ENCODE assay signal across 8 cellular contexts in the genomic region with DNA sequence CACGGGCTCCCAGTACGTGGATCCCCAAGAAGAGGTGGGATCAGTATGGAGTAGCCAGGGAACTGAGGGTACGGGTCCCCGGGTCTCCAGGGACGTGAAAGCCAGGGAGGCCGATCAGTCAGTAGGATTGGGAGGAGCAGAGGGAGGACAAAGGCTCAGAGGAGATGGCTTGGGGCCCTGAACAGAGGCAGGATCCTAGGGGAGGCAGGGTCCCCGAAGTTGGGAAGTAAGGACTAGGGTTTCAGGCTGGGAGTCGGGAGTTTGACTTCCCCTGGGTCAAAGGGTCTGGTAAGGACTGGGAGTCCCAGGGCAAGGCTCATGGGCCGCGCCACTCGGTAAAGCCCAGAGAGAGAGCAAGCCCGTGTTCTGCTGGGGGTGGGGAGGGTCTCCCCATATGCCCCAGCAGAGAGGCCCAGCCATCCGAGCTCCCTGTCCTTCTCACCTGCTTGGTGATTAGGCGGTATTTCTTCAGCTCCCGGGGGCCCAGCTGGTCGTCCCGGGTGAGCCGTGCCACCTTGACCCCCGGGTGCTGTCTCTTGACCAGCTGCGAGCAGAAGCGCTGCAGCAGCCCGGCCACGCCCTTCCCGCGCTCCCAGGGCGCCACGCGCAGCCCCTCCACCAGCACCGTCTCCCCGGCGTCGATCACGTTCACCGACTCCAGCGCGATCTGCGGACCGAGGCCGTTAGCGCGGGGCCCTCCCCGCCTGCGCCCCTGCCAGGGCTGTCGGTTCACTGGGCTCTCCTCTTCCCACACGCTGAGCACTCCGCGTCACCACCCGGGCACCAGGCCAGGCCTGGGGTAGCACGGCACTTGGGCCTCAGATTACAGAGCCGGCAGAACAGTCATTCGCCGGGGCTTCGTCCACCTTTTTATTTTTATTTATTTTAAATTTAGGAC. TPM values are rescaled to one million over a fixed set of nuclear protein-coding genes. Genes with fewer than 3 reads are reported as not detected.
DNase-seq lines count a peak whose midpoint lies in the region; ATAC-seq, FAIRE-seq and TF ChIP-seq lines count a peak whose summit lies in the region.

No MANE protein-coding gene starts in this region.

- H3K79me2 ChIP-seq in astrocyte (ENCODE audit: insufficient read depth, low read length): no peaks in the 10 kb centered on the region

- peak; percentile 93 for DNase-seq in DMS53 (lab: John Stamatoyannopoulos, UW)
- DNase-seq in NCI-H128 (lab: John Stamatoyannopoulos, UW; ENCODE audit: unreplicated experiment): peak; percentile 63
- DNase-seq in astrocyte (ENCODE audit: low read depth): no peak
- DNase-seq in iris pigment epithelial cell (ENCODE audit: low read depth): peak; percentile 42
- peak; percentile 76 for DNase-seq in ureter (ENCODE audit: low spot score)
- no peak for DNase-seq in posterior vena cava (ENCODE audit: low spot score)
- DNase-seq in GM13977 (ENCODE audit: low spot score): no peak

- no peak overlapping the region for H3K27ac ChIP-seq in astrocyte (ENCODE audit: low read depth, low read length)

- no peak overlapping the region for H3K27ac Mint-ChIP-seq in astrocyte (ENCODE audit: unreplicated experiment)

- no peak for ATAC-seq in HG03520 (IDR thresholded peaks at IDR 0.05; ENCODE audit: unreplicated experiment)

- peaks cover 69% of the 10 kb centered on the region for H3K27me3 Mint-ChIP-seq in astrocyte (ENCODE audit: low read depth, unreplicated experiment)

- peaks cover 40% of the 10 kb centered on the region for H3K4me1 ChIP-seq in astrocyte (ENCODE audit: insufficient read depth, low read length)

- H3K27me3 ChIP-seq in astrocyte (ENCODE audit: insufficient read depth, low read length): peaks cover 75% of the 10 kb centered on the region

- H4K20me1 ChIP-seq in astrocyte (ENCODE audit: insufficient read depth, low read length): peaks cover 10% of the 10 kb centered on the region

- no peak for FAIRE-seq in astrocyte (lab: Jason Lieb, UNC)

- no peak overlapping the region for H3K4me3 ChIP-seq in astrocyte (ENCODE audit: insufficient read depth, low read depth, low read length)

- no peak overlapping the region for H3K9ac ChIP-seq in astrocyte (ENCODE audit: low read length)

- no peak overlapping the region for H3K4me3 Mint-ChIP-seq in astrocyte (ENCODE audit: unreplicated experiment)

- H3K9me3 Mint-ChIP-seq in astrocyte (ENCODE audit: unreplicated experiment): peaks cover 11% of the 10 kb centered on the region

- no peaks in the 10 kb centered on the region for H3K36me3 Mint-ChIP-seq in astrocyte (ENCODE audit: low read depth, unreplicated experiment)

- in situ Hi-C loops in GM13977 (cut with MboI; ENCODE audit: low pct_unique_long_range_greater_than_20kb, low sequenced_read_pairs, unreplicated experiment): no loop called here

- no peaks in the 10 kb centered on the region for H3K36me3 ChIP-seq in astrocyte (ENCODE audit: insufficient read depth, low read length)

- H3K4me1 Mint-ChIP-seq in astrocyte (ENCODE audit: low read depth, unreplicated experiment): peaks cover 28% of the 10 kb centered on the region

- H3K9me3 ChIP-seq in astrocyte (ENCODE audit: insufficient read depth, low read depth, low read length): peaks cover 6% of the 10 kb centered on the region

- H3K4me2 ChIP-seq in astrocyte (ENCODE audit: low read length): peak overlapping the region; percentile 75

- TF ChIP-seq CTCF in astrocyte (IDR thresholded peaks at IDR 0.05; ENCODE audit: insufficient read depth, low read depth, low read length) (no peak), GM13977 (IDR thresholded peaks at IDR 0.05; ENCODE audit: extremely low read depth, insufficient read depth, missing control alignments) (no peak)

- peak overlapping the region; percentile 58 for H2AFZ ChIP-seq in astrocyte (ENCODE audit: low read depth, low read length)

- intact Hi-C loops in posterior vena cava (cut with DNase I): no loop called here

RNA-seq across cellular contexts. Expression of gene NAT16, which starts 7.0 kb away (rescaled TPM):
- 0.16 TPM in 1 of 2 replicates, not detected in the other for total RNA-seq in astrocyte
- total RNA-seq in ureter: not detected
- total RNA-seq in posterior vena cava: not detected

RNA-seq across cellular contexts. Expression of gene VGF, which starts 7.7 kb away (rescaled TPM):
- total RNA-seq in astrocyte: 40.5 and 51.8 TPM in 2 replicates
- not detected for total RNA-seq in ureter
- total RNA-seq in posterior vena cava: not detected

RNA-seq across cellular contexts. Expression of gene AP1S1, which starts 18.8 kb away (rescaled TPM):
- total RNA-seq in astrocyte (172 and 181 TPM in 2 replicates), ureter (50.5 TPM), posterior vena cava (10 to 100 TPM; 21.5 to 22.7 TPM)

RNA-seq across cellular contexts. Expression of gene MOGAT3, which starts 27.7 kb away (rescaled TPM):
- total RNA-seq in astrocyte (not detected in 2 replicates), ureter (not detected), posterior vena cava (not detected)

RNA-seq across cellular contexts. Expression of gene PLOD3, which starts 44.3 kb away (rescaled TPM):
- total RNA-seq in astrocyte (161 and 164 TPM in 2 replicates), ureter (50.9 TPM), posterior vena cava (10 to 100 TPM; 59.6 to 64.3 TPM)

Comparison
In these comparisons a context has a peak if more than half of its experiments do, and no peak if none do; other contexts are left out.
1. DNase-seq: peak in DMS53 (single experiment), NCI-H128 (single experiment), iris pigment epithelial cell (single experiment) and ureter (single experiment); none in astrocyte (single experiment), posterior vena cava (single experiment) and GM13977 (single experiment).
2. RNA of gene VGF, which starts 7.7 kb away (total RNA-seq): 40.5 to 51.8 TPM in astrocyte; not detected in ureter (single experiment) and not detected in posterior vena cava; every median in the first group is over 10 times any median in the second.